ENCODE assay signal across 8 cellular contexts in the genomic region with DNA sequence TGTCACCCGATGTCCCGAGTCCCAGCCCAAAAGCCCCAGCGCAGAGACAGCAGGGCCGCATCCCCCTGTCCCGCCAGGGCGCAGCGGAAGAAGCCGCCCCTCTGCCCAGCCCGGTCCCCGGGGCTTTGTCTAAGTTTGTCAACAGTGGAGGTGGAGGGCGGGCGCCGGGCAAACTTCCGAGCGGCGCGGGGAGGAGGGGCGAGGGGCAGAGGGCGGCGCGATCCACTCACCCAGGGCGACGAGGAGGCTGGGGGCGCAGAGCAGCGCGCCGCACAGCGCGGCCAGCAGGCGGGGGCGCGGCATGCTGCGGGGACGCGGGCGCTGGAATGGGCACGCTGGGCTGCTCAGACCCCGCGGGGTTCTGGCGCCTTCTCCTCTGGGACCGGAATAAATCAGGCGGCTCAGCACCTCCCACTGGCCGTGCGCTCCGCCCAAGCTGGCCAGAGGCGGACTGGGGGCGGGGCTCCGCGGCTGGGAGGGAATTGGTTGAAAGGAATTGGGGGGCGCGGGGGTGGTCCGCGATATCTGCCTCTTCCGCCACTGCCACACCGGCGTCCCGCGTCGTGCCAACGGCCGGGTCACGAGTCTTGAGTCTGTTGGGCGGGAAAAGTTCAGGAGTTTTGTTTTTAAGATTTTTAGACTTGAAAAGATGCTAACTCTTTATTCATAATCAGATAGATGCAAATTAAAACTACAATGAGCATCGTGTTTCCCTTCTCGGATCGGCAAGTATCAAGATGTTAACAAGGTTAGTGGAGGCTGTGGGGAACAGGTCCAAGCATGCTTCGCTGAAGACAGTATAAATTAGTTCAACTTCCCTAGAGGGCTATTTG. TPM values are rescaled to one million over a fixed set of nuclear protein-coding genes. Genes with fewer than 3 reads are reported as not detected.
A peak's percentile ranks its signal among the peaks of the same experiment; 100 is the strongest.
DNase-seq lines count a peak whose midpoint lies in the region; ATAC-seq and TF ChIP-seq lines count a peak whose summit lies in the region.

A gene with protein sequence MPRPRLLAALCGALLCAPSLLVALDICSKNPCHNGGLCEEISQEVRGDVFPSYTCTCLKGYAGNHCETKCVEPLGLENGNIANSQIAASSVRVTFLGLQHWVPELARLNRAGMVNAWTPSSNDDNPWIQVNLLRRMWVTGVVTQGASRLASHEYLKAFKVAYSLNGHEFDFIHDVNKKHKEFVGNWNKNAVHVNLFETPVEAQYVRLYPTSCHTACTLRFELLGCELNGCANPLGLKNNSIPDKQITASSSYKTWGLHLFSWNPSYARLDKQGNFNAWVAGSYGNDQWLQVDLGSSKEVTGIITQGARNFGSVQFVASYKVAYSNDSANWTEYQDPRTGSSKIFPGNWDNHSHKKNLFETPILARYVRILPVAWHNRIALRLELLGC (minus strand): TSS at position 363 of the 833 bp plus-strand sequence. CDS start 60 bp downstream, at position 303.

- H3K9me3 Mint-ChIP-seq in activated CD8-positive, alpha-beta T cell treated with anti-CD3 and anti-CD28 coated beads, Interleukin-2, amount 10 ng/mL, durations not matched to agents 7 days and 5 days (ENCODE audit: insufficient read depth): no peaks in the 10 kb centered on the region

- 1% methylated on average over 67 of the region's 67 CpGs for WGBS in ectodermal cell, 2 experiments
- WGBS in lung, 2 donors: 1% methylated on average over 43 to 67 of the region's 67 CpGs

- peak; percentile 73 for ATAC-seq in HG02852 (IDR thresholded peaks at IDR 0.05; ENCODE audit: unreplicated experiment)
- peak; percentile 95 for ATAC-seq in activated CD8-positive, alpha-beta T cell treated with anti-CD3 and anti-CD28 coated beads, Interleukin-2, amount 10 ng/mL, durations not matched to agents 7 days and 5 days
- ATAC-seq in lung (ENCODE audit: insufficient read depth, low FRiP score): peak; percentile 78

- TF ChIP-seq POLR2A in GM18526 (IDR thresholded peaks at IDR 0.05; ENCODE audit: extremely low read depth, insufficient read length): peak; percentile 46

- CTCF ChIA-PET in activated CD8-positive, alpha-beta T cell treated with anti-CD3 and anti-CD28 coated beads, Interleukin-2, amount 10 ng/mL, durations not matched to agents 7 days and 5 days (lab: Charles Lee): interaction anchor here (4.0 kb wide), 1 partner anchor 9 kb away, joined by 33 read pairs; no protein-coding TSS in a partner anchor

- peaks cover 8% of the 10 kb centered on the region for H3K36me3 Mint-ChIP-seq in activated CD8-positive, alpha-beta T cell treated with anti-CD3 and anti-CD28 coated beads, Interleukin-2, amount 10 ng/mL, durations not matched to agents 7 days and 5 days (ENCODE audit: low read depth)

- H3K9me3 ChIP-seq in ectodermal cell (ENCODE audit: control insufficient read depth, low read length): no peaks in the 10 kb centered on the region
- no peaks in the 10 kb centered on the region for H3K9me3 ChIP-seq in lung (ENCODE audit: control insufficient read depth in 2 of 2, insufficient read depth in 1 of 2, low read length in 1 of 2)

- H3K27ac ChIP-seq in ectodermal cell (ENCODE audit: insufficient read depth, low read depth, low read length, poor library complexity, severe bottlenecking): peak within 1 kb of the TSS; percentile 69
- H3K27ac ChIP-seq in lung (ENCODE audit: low read depth in 1 of 2, low read length in 1 of 2): peak within 1 kb of the TSS; percentile 81 to 84

- H3K27me3 ChIP-seq in ectodermal cell (ENCODE audit: control insufficient read depth, insufficient read depth, low read length, poor library complexity, severe bottlenecking): no peaks in the 10 kb centered on the region
- H3K27me3 ChIP-seq in lung (ENCODE audit: control insufficient read depth, insufficient read depth): no peaks in the 10 kb centered on the region

- DNase-seq in NCI-H526 (lab: John Stamatoyannopoulos, UW) (peak; percentile 75 to 82), lung (ENCODE audit: low spot score) (no peak), NCI-H187 (lab: John Stamatoyannopoulos, UW) (no peak)
- DNase-seq in activated CD8-positive, alpha-beta T cell treated with anti-CD3 and anti-CD28 coated beads, Interleukin-2, amount 10 ng/mL, durations not matched to agents 7 days and 5 days: peak; percentile 83
- peak in 2 of 3 donors; percentile 41 to 61 for DNase-seq in stimulated activated CD4-positive, alpha-beta T cell treated with anti-CD3 and anti-CD28 coated beads, TNF-alpha, amount 100 ng/mL, for 48 hours (ENCODE audit: low read depth in 3 of 3)

- peaks cover 11% of the 10 kb centered on the region for H3K4me1 ChIP-seq in ectodermal cell (ENCODE audit: control insufficient read depth, insufficient read depth, low read length)
- H3K4me1 ChIP-seq in lung (ENCODE audit: control insufficient read depth in 2 of 2, insufficient read depth in 2 of 2, low read length in 2 of 2): peaks cover 8 to 12% of the 10 kb centered on the region in 2 donors

- H3K4me3 Mint-ChIP-seq in activated CD8-positive, alpha-beta T cell treated with anti-CD3 and anti-CD28 coated beads, Interleukin-2, amount 10 ng/mL, durations not matched to agents 7 days and 5 days: peak within 1 kb of the TSS; percentile 89

- peak within 1 kb of the TSS; percentile 91 for H3K27ac Mint-ChIP-seq in activated CD8-positive, alpha-beta T cell treated with anti-CD3 and anti-CD28 coated beads, Interleukin-2, amount 10 ng/mL, durations not matched to agents 7 days and 5 days

- H3K4me3 ChIP-seq in ectodermal cell (ENCODE audit: insufficient read depth, low read depth, low read length): peak within 1 kb of the TSS; percentile 60
- H3K4me3 ChIP-seq in lung: peak within 1 kb of the TSS; percentile 86

- H3K36me3 ChIP-seq in ectodermal cell (ENCODE audit: control insufficient read depth, insufficient read depth, low read length) (peaks cover 6% of the 10 kb centered on the region), lung (ENCODE audit: control insufficient read depth in 2 of 2, insufficient read depth in 2 of 2, low read length in 2 of 2) (peaks cover 0 to 12% of the 10 kb centered on the region in 2 donors)

- H3K27me3 Mint-ChIP-seq in activated CD8-positive, alpha-beta T cell treated with anti-CD3 and anti-CD28 coated beads, Interleukin-2, amount 10 ng/mL, durations not matched to agents 7 days and 5 days (ENCODE audit: low read depth): peaks cover 6% of the 10 kb centered on the region

- TF ChIP-seq CTCF in lung (IDR thresholded peaks at IDR 0.05; ENCODE audit: control extremely low read depth, extremely low read depth): no peak

- POLR2A ChIA-PET in activated CD8-positive, alpha-beta T cell treated with anti-CD3 and anti-CD28 coated beads, Interleukin-2, amount 10 ng/mL, durations not matched to agents 7 days and 5 days (lab: Charles Lee): interaction anchor here (2.2 kb wide), 1 partner anchor 8 kb away, joined by 7 read pairs; no protein-coding TSS in a partner anchor

- H3K4me1 Mint-ChIP-seq in activated CD8-positive, alpha-beta T cell treated with anti-CD3 and anti-CD28 coated beads, Interleukin-2, amount 10 ng/mL, durations not matched to agents 7 days and 5 days (ENCODE audit: low read depth): peaks cover 17% of the 10 kb centered on the region

RNA-seq across cellular contexts. Expression of the gene that starts here (rescaled TPM):
- total RNA-seq in activated CD8-positive, alpha-beta T cell treated with anti-CD3 and anti-CD28 coated beads, Interleukin-2, amount 10 ng/mL, durations not matched to agents 7 days and 5 days: 10 to 100 TPM; 34.7 to 44.8 TPM
- polyA plus RNA-seq in ectodermal cell (2013, experiment 1 of 4): 172 TPM
- polyA plus RNA-seq in ectodermal cell (2013, experiment 2 of 4): 148 TPM
- polyA plus RNA-seq in ectodermal cell (2013, experiment 3 of 4): 134 TPM
- 137 TPM for polyA plus RNA-seq in ectodermal cell (2013, experiment 4 of 4)
- total RNA-seq in lung: 100 to 1,000 TPM in 1 of 2 donors, 10 to 100 TPM in 1; 78.6 to 135 TPM
- 100 to 1,000 TPM in 1 of 2 donors, 10 to 100 TPM in 1; 84.7 to 107 TPM for polyA plus RNA-seq in lung

Comparison
In these comparisons a context has a peak if more than half of its experiments do, and no peak if none do; other contexts are left out.
1. DNase-seq: peak in NCI-H526 (2 of 2), activated CD8-positive, alpha-beta T cell treated with anti-CD3 and anti-CD28 coated beads, Interleukin-2, amount 10 ng/mL, durations not matched to agents 7 days and 5 days (single experiment) and stimulated activated CD4-positive, alpha-beta T cell treated with anti-CD3 and anti-CD28 coated beads, TNF-alpha, amount 100 ng/mL, for 48 hours (2 of 3); none in lung (single experiment) and NCI-H187 (0 of 2).
2. Peak in every context shown above with its lines, with median percentiles within 50 percentile points of each other: ATAC-seq.